37 cellular contexts compared by ENCODE assay signal in genomic region chr11:107962181-107962580, GRCh38. TPM values are rescaled to one million over a fixed set of nuclear protein-coding genes. Genes with fewer than 3 reads are reported as not detected.
"Had no signal": no experiment of that assay in that cellular context is flagged by ENCODE, and none has a peak within 500 bp of the region (broad histone marks: within the 10 kb centered on the region; RNA-seq: fewer than 3 reads in every experiment).

No MANE protein-coding gene starts in this region.

- DNase-seq: activated B cell treated with CpG ODN at 0.5 μM for 24 hours; activated CD4-positive, alpha-beta memory T cell treated with anti-CD3 and anti-CD28 coated beads, Interleukin-2, amount 10 ng/mL, durations not matched to agents 7 days and 5 days; activated CD4-positive, alpha-beta T cell treated with anti-CD3 and anti-CD28 coated beads for 48 hours; activated CD4-positive, CD25-positive, alpha-beta regulatory T cell treated with anti-CD3 and anti-CD28 coated beads, Interleukin-2, amount 50 U/mL, for 72 hours; activated gamma-delta T cell; activated naive CD4-positive, alpha-beta T cell treated with Interleukin-2 at 50 U/mL for 16 hours; activated naive CD8-positive, alpha-beta T cell treated with anti-CD3 and anti-CD28 coated beads, Interleukin-2, amount 10 ng/mL, durations not matched to agents 7 days and 5 days; activated T-cell treated with anti-CD3 and anti-CD28 coated beads, Interleukin-2, amount 50 U/mL, for 1 hour; activated T-cell treated with anti-CD3 and anti-CD28 coated beads, Interleukin-2, amount 50 U/mL, for 72 hours; adrenal gland; anterior cingulate cortex; Kasumi-1; KG1; MG63; NCI-H1048; NCI-H1105 treated with DMSO at 0.1 percent for 48 hours; NCI-H1436; NCI-H1694; NCI-H1930; NCI-H345; NCI-H526; NCI-H748 treated with DMSO at 0.1 percent for 48 hours; NK-92 treated with Interleukin-12 subunit alpha and Interleukin-12 subunit beta, amount 100 ng/mL, for 24 hours; PC-3; Peyer's patch; RPMI8226; SHP77 treated with DMSO at 0.1 percent for 48 hours; T-cell; T-helper 2 cell; T-helper 9 cell had no signal

- H3K9me3 Mint-ChIP-seq: activated B cell treated with CpG ODN at 0.5 μM for 24 hours; activated CD4-positive, alpha-beta memory T cell treated with anti-CD3 and anti-CD28 coated beads, Interleukin-2, amount 10 ng/mL, durations not matched to agents 7 days and 5 days; activated naive CD4-positive, alpha-beta T cell treated with anti-CD3 and anti-CD28 coated beads, Interleukin-2, amount 50 U/mL, for 24 hours; activated naive CD8-positive, alpha-beta T cell treated with anti-CD3 and anti-CD28 coated beads, Interleukin-2, amount 10 ng/mL, durations not matched to agents 7 days and 5 days; activated T-cell treated with anti-CD3 and anti-CD28 coated beads, Interleukin-2, amount 50 U/mL, for 72 hours; activated T-helper 2 cell treated with anti-CD3 and anti-CD28 coated beads, Interferon-gamma antibody, Interleukin-2, Interleukin-4, amounts not matched to agents 10 μg/mL and 5 μg/mL and 100 μg/mL, durations not matched to agents 14 hours and 24 hours and 36 hours; T-cell had no signal

- H3K36me3 Mint-ChIP-seq: activated naive CD4-positive, alpha-beta T cell treated with anti-CD3 and anti-CD28 coated beads, Interleukin-2, amount 50 U/mL, for 24 hours; activated naive CD8-positive, alpha-beta T cell treated with anti-CD3 and anti-CD28 coated beads, Interleukin-2, amount 10 ng/mL, durations not matched to agents 7 days and 5 days; T-cell had no signal

- H3K4me3 Mint-ChIP-seq: activated B cell treated with CpG ODN at 0.5 μM for 24 hours; activated CD4-positive, alpha-beta memory T cell treated with anti-CD3 and anti-CD28 coated beads, Interleukin-2, amount 10 ng/mL, durations not matched to agents 7 days and 5 days; activated naive CD4-positive, alpha-beta T cell treated with anti-CD3 and anti-CD28 coated beads, Interleukin-2, amount 50 U/mL, for 24 hours; activated naive CD8-positive, alpha-beta T cell treated with anti-CD3 and anti-CD28 coated beads, Interleukin-2, amount 10 ng/mL, durations not matched to agents 7 days and 5 days; activated T-cell treated with anti-CD3 and anti-CD28 coated beads, Interleukin-2, amount 50 U/mL, for 72 hours; T-cell had no signal

- H3K4me1 Mint-ChIP-seq: activated B cell treated with CpG ODN at 0.5 μM for 24 hours; activated CD4-positive, alpha-beta memory T cell treated with anti-CD3 and anti-CD28 coated beads, Interleukin-2, amount 10 ng/mL, durations not matched to agents 7 days and 5 days; activated naive CD4-positive, alpha-beta T cell treated with anti-CD3 and anti-CD28 coated beads, Interleukin-2, amount 50 U/mL, for 24 hours; T-cell had no signal

- H3K27me3 ChIP-seq: adrenal gland, breast epithelium, MG63, Peyer's patch, SJSA1 had no signal

- H3K36me3 ChIP-seq: adrenal gland, breast epithelium, MG63, Peyer's patch, SJSA1 had no signal

- H3K27ac Mint-ChIP-seq: activated B cell treated with CpG ODN at 0.5 μM for 24 hours; activated CD4-positive, alpha-beta memory T cell treated with anti-CD3 and anti-CD28 coated beads, Interleukin-2, amount 10 ng/mL, durations not matched to agents 7 days and 5 days; activated naive CD4-positive, alpha-beta T cell treated with anti-CD3 and anti-CD28 coated beads, Interleukin-2, amount 50 U/mL, for 24 hours; activated naive CD8-positive, alpha-beta T cell treated with anti-CD3 and anti-CD28 coated beads, Interleukin-2, amount 10 ng/mL, durations not matched to agents 7 days and 5 days; activated T-cell treated with anti-CD3 and anti-CD28 coated beads, Interleukin-2, amount 50 U/mL, for 72 hours; activated T-helper 2 cell treated with anti-CD3 and anti-CD28 coated beads, Interferon-gamma antibody, Interleukin-2, Interleukin-4, amounts not matched to agents 10 μg/mL and 5 μg/mL and 100 μg/mL, durations not matched to agents 14 hours and 24 hours and 36 hours; T-cell had no signal

- ATAC-seq: activated T-cell treated with anti-CD3 and anti-CD28 coated beads, Interleukin-2, amount 50 U/mL, for 72 hours; PC-3; SK-N-SH treated with all-trans-retinoic acid at 6 μM for 48 hours; T-cell had no signal

- H3K27ac ChIP-seq: adrenal gland, breast epithelium, Peyer's patch, SJSA1, VCaP had no signal

- H3K27me3 Mint-ChIP-seq: activated B cell treated with CpG ODN at 0.5 μM for 24 hours had no signal

- H3K9me3 ChIP-seq: adrenal gland, breast epithelium, MG63, Peyer's patch, SJSA1 had no signal

- H3K4me1 ChIP-seq: adrenal gland, breast epithelium, Peyer's patch, SJSA1 had no signal

- H3K4me3 ChIP-seq: adrenal gland, breast epithelium, MG63, Peyer's patch, SJSA1 had no signal

RNA-seq across cellular contexts. Expression of gene RAB39A, which starts 33.9 kb away (rescaled TPM):
- total RNA-seq: activated T-helper 2 cell treated with anti-CD3 and anti-CD28 coated beads, Interferon-gamma antibody, Interleukin-2, Interleukin-4, amounts not matched to agents 10 μg/mL and 5 μg/mL and 100 μg/mL, durations not matched to agents 14 hours and 24 hours and 36 hours; NCI-H460; PC-3; SJSA1 had no signal
